1 cellular context compared by ENCODE assay signal in the genomic region with DNA sequence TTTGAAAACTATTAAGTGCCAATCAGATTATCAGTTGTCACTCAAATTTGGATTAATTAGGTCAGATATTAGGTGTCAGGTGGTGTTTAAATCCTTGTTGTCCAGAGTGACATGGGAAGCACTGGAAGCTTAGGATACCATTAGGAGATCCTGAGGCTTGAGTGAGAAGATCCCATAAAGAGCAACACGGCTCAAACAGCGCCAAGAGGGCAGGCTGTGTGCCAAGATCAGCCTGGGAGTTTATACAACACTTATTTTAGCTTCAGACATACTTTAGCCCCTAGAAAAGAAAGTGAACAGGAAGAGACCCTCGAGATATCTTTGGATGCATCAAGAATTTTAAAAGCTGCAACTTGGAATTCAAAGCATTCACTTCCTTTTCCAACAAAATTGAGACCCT.
TF ChIP-seq lines count a peak whose summit lies in the region.

No MANE protein-coding gene starts in this region.

TF ChIP-seq in IMR-90, 13 proteins besides CTCF, POLR2A, EP300 and RAD21 (continued from another document):
- TF ChIP-seq RCOR1 (IDR thresholded peaks at IDR 0.05; ENCODE audit: insufficient replicate concordance, low read length) (no peak), CEBPB (IDR thresholded peaks at IDR 0.05; ENCODE audit: low read depth, low read length) (no peak), NFE2L2 (IDR thresholded peaks at IDR 0.05; ENCODE audit: low read depth, low read length) (no peak), MXI1 (IDR thresholded peaks at IDR 0.05; ENCODE audit: borderline replicate concordance, low read depth, low read length) (no peak)
- TF ChIP-seq, protein P1, sequence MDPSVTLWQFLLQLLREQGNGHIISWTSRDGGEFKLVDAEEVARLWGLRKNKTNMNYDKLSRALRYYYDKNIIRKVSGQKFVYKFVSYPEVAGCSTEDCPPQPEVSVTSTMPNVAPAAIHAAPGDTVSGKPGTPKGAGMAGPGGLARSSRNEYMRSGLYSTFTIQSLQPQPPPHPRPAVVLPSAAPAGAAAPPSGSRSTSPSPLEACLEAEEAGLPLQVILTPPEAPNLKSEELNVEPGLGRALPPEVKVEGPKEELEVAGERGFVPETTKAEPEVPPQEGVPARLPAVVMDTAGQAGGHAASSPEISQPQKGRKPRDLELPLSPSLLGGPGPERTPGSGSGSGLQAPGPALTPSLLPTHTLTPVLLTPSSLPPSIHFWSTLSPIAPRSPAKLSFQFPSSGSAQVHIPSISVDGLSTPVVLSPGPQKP (IDR thresholded peaks at IDR 0.05; ENCODE audit: borderline replicate concordance, low read depth, low read length) = no peak
